ENCODE assay signal across 8 cellular contexts in genomic region chr9:96136992-96137665, GRCh38.
DNase-seq lines count a peak whose midpoint lies in the region; ATAC-seq and TF ChIP-seq lines count a peak whose summit lies in the region.

No MANE protein-coding gene starts in this region.

- H3K36me3 Mint-ChIP-seq in central memory CD8-positive, alpha-beta T cell (ENCODE audit: insufficient read depth): no peaks in the 10 kb centered on the region
- no peaks in the 10 kb centered on the region for H3K36me3 Mint-ChIP-seq in CD4-positive, alpha-beta T cell (ENCODE audit: low read depth)

- H3K27ac Mint-ChIP-seq in central memory CD8-positive, alpha-beta T cell (ENCODE audit: low read depth): peak overlapping the region; percentile 38
- H3K27ac Mint-ChIP-seq in CD4-positive, alpha-beta T cell: no peak overlapping the region

- DNase-seq in LHCN-M2 (ENCODE audit: low read depth) (peak; percentile 23), NCI-H82 treated with DMSO at 0.1 percent for 48 hours (lab: John Stamatoyannopoulos, UW; ENCODE audit: unreplicated experiment) (no peak), CD1c-positive myeloid dendritic cell (ENCODE audit: extremely low spot score) (no peak)
- DNase-seq in central memory CD8-positive, alpha-beta T cell (ENCODE audit: low spot score in 2 of 2): no peak
- DNase-seq in CD4-positive, alpha-beta T cell: no peak

- no peak for TF ChIP-seq CTCF in CD4-positive, alpha-beta T cell (IDR thresholded peaks at IDR 0.05)

- peak overlapping the region; percentile 4 to 52 for H3K4me3 ChIP-seq in muscle layer of duodenum (ENCODE audit: low read depth in 1 of 2, low read length in 2 of 2)

- ATAC-seq in GM18498 (IDR thresholded peaks at IDR 0.05; ENCODE audit: unreplicated experiment) (peak; percentile 98), GM21619 (IDR thresholded peaks at IDR 0.05; ENCODE audit: unreplicated experiment) (peak; percentile 98)
- no peak for ATAC-seq in central memory CD8-positive, alpha-beta T cell (replicated peaks; ENCODE audit: extremely low read depth, poor library complexity, severe bottlenecking)
- no peak for ATAC-seq in CD4-positive, alpha-beta T cell (ENCODE audit: poor library complexity)

- no peaks in the 10 kb centered on the region for H3K9me3 ChIP-seq in muscle layer of duodenum (ENCODE audit: control insufficient read depth in 1 of 2, low read length in 2 of 2)
- peaks cover 6% of the 10 kb centered on the region for H3K9me3 ChIP-seq in CD4-positive, alpha-beta T cell (ENCODE audit: control insufficient read depth, low read length)

- peaks cover 19 to 37% of the 10 kb centered on the region in 2 donors for H3K4me1 ChIP-seq in muscle layer of duodenum (ENCODE audit: control insufficient read depth in 1 of 2, insufficient read depth in 2 of 2, low read length in 2 of 2)

- H3K9me3 Mint-ChIP-seq in central memory CD8-positive, alpha-beta T cell: peaks cover 6% of the 10 kb centered on the region
- H3K9me3 Mint-ChIP-seq in CD4-positive, alpha-beta T cell: peaks cover 3% of the 10 kb centered on the region

- H3K4me3 Mint-ChIP-seq in central memory CD8-positive, alpha-beta T cell: peak overlapping the region; percentile 52
- H3K4me3 Mint-ChIP-seq in CD4-positive, alpha-beta T cell: no peak overlapping the region

- H3K36me3 ChIP-seq in muscle layer of duodenum (ENCODE audit: control insufficient read depth in 1 of 2, insufficient read depth in 2 of 2, low read length in 2 of 2): no peaks in the 10 kb centered on the region

- no peaks in the 10 kb centered on the region for H3K4me1 Mint-ChIP-seq in central memory CD8-positive, alpha-beta T cell
- H3K4me1 Mint-ChIP-seq in CD4-positive, alpha-beta T cell (ENCODE audit: low read depth): peaks cover 5% of the 10 kb centered on the region

- CTCF ChIA-PET in CD4-positive, alpha-beta T cell (lab: Charles Lee): no interaction called here

- H3K27ac ChIP-seq in muscle layer of duodenum (ENCODE audit: low read length): peak overlapping the region; percentile 87
- no peak overlapping the region for H3K27ac ChIP-seq in CD4-positive, alpha-beta T cell (ENCODE audit: low read depth, low read length)

- POLR2A ChIA-PET in CD4-positive, alpha-beta T cell (lab: Charles Lee): no interaction called here

- H3K27me3 Mint-ChIP-seq in central memory CD8-positive, alpha-beta T cell: peaks cover 21% of the 10 kb centered on the region
- H3K27me3 Mint-ChIP-seq in CD4-positive, alpha-beta T cell: peaks cover 7% of the 10 kb centered on the region

- no peaks in the 10 kb centered on the region for H3K27me3 ChIP-seq in muscle layer of duodenum (ENCODE audit: low read depth, low read length)
- H3K27me3 ChIP-seq in CD4-positive, alpha-beta T cell (ENCODE audit: control insufficient read depth, insufficient read depth, low read length): no peaks in the 10 kb centered on the region

- intact Hi-C loops in CD4-positive, alpha-beta T cell (cut with DNase I, micrococcal nuclease): no loop called here

Comparison
In these comparisons a context has a peak if more than half of its experiments do, and no peak if none do; other contexts are left out.
1. ATAC-seq: peak in GM18498 (single experiment) and GM21619 (single experiment); none in central memory CD8-positive, alpha-beta T cell (single experiment) and CD4-positive, alpha-beta T cell (single experiment).